Comparison of ENCODE assay signal across 8 cellular contexts in genomic region chr14:75123991-75124390, GRCh38. TPM values are rescaled to one million over a fixed set of nuclear protein-coding genes. Genes with fewer than 3 reads are reported as not detected.
DNase-seq lines count a peak whose midpoint lies in the region; ATAC-seq, FAIRE-seq and TF ChIP-seq lines count a peak whose summit lies in the region.

No MANE protein-coding gene starts in this region.

- RAD21 ChIA-PET in HCT116 (lab: Charles Lee; ENCODE audit: low non-redundant PET in 1 of 2, low total read pairs in 2 of 2, uncharacterized antibody in 2 of 2, unreplicated experiment in 2 of 2): interaction anchor here in 1 of 2 experiments (0.6 kb wide), 1 partner anchor 630 kb away, joined by 5 read pairs; the partner anchor contains the start of gene ISCA2

- H3K27me3 ChIP-seq in HCT116 (ENCODE audit: insufficient read depth, low read length): no peaks in the 10 kb centered on the region
- no peaks in the 10 kb centered on the region for H3K27me3 ChIP-seq in skeletal muscle satellite cell (ENCODE audit: control insufficient read depth, insufficient read depth, low read length)

- DNase-seq in HCT116 (ENCODE audit: low read depth, low spot score) (peak; percentile 46), SW 1271 (lab: John Stamatoyannopoulos, UW) (peak; percentile 43 to 84), epithelial cell of esophagus (ENCODE audit: low read depth) (peak; percentile 86), kidney (no peak), NCI-H1436 (lab: John Stamatoyannopoulos, UW) (no peak)

- H3K4me2 ChIP-seq in HCT116 (ENCODE audit: low read length) (peak overlapping the region; percentile 93), skeletal muscle satellite cell (ENCODE audit: low read length) (peak overlapping the region; percentile 6)

- H3K79me2 ChIP-seq in HCT116 (ENCODE audit: insufficient read depth, low read length): peaks cover 34% of the 10 kb centered on the region

- TF ChIP-seq CTCF in HCT116 (IDR thresholded peaks at IDR 0.05 in 2 of 3, conservative IDR thresholded peaks at IDR 0.05 in 1 of 3; ENCODE audit: borderline replicate concordance in 1 of 3, insufficient read depth in 1 of 3, low read depth in 2 of 3, low read length in 2 of 3) (no peak), epithelial cell of esophagus (IDR thresholded peaks at IDR 0.05; ENCODE audit: insufficient read depth, low read depth, low read length, missing control alignments) (no peak), kidney (IDR thresholded peaks at IDR 0.05; ENCODE audit: borderline replicate concordance, extremely low read depth, insufficient read depth) (no peak)

- no peaks in the 10 kb centered on the region for H3K9me3 ChIP-seq in HCT116 (ENCODE audit: control insufficient read depth in 1 of 2, insufficient read depth in 1 of 2, low read depth in 1 of 2, low read length in 2 of 2)
- no peaks in the 10 kb centered on the region for H3K9me3 ChIP-seq in skeletal muscle satellite cell (replicated peaks; ENCODE audit: low read length)
- no peaks in the 10 kb centered on the region for H3K9me3 ChIP-seq in kidney (ENCODE audit: control insufficient read depth in 1 of 2, low read length in 2 of 2)

- intact Hi-C loops in HCT116 (cut with micrococcal nuclease): no loop called here
- intact Hi-C loops in kidney (cut with DNase I): no loop called here

- peak overlapping the region; percentile 42; the same call in 1 of the 2 replicates for H3K27ac ChIP-seq in HCT116 (ENCODE audit: low read depth, low read length)
- H3K27ac ChIP-seq in kidney (ENCODE audit: low read depth in 2 of 2, low read length in 2 of 2): no peak overlapping the region

- ATAC-seq in HCT116 (peak; percentile 23; the same call in 1 of the 2 replicates), HG02852 (IDR thresholded peaks at IDR 0.05; ENCODE audit: unreplicated experiment) (no peak), HG02623 (IDR thresholded peaks at IDR 0.05; ENCODE audit: unreplicated experiment) (no peak)

- no peak for TF ChIP-seq POLR2A in HCT116 (IDR thresholded peaks at IDR 0.05; ENCODE audit: borderline replicate concordance, extremely low read depth, insufficient read depth, insufficient read length)

- H3K9me2 ChIP-seq in HCT116 (ENCODE audit: insufficient read depth): no peaks in the 10 kb centered on the region

- TF ChIP-seq RAD21 in HCT116 (IDR thresholded peaks at IDR 0.05; ENCODE audit: low read depth): no peak

- H3K4me3 ChIP-seq in HCT116 (replicated peaks in 1 of 2; ENCODE audit: low read depth in 1 of 2, low read length in 2 of 2): peak overlapping the region in 1 of 2 experiments; percentile 25; a peak in 1 of 4 replicates
- H3K4me3 ChIP-seq in epithelial cell of esophagus (ENCODE audit: low read length): no peak overlapping the region
- no peak overlapping the region for H3K4me3 ChIP-seq in skeletal muscle satellite cell (ENCODE audit: low read length)
- no peak overlapping the region for H3K4me3 ChIP-seq in kidney (ENCODE audit: low read length in 2 of 2)

- no TSS peak for BruUV-seq in HCT116 (replicated peaks; lab: Mats Ljungman, UMichigan)

- peaks cover under 1 to 9% of the 10 kb centered on the region in 2 experiments; a peak in 3 of 4 replicates for H3K36me3 ChIP-seq in HCT116 (ENCODE audit: control insufficient read depth in 1 of 2, insufficient read depth in 2 of 2, low read length in 2 of 2)
- peaks cover 22% of the 10 kb centered on the region for H3K36me3 ChIP-seq in skeletal muscle satellite cell (ENCODE audit: insufficient read depth, low read length)
- H3K36me3 ChIP-seq in kidney (ENCODE audit: control insufficient read depth in 1 of 2, insufficient read depth in 2 of 2, low read length in 2 of 2): peaks cover 15 to 21% of the 10 kb centered on the region in 2 donors

- H3K9ac ChIP-seq in HCT116 (ENCODE audit: low read length) (peak overlapping the region; percentile 22), skeletal muscle satellite cell (ENCODE audit: low read depth, low read length) (no peak overlapping the region), kidney (ENCODE audit: low read length in 2 of 2) (no peak overlapping the region)

- no peak overlapping the region for H2AFZ ChIP-seq in HCT116 (ENCODE audit: low read depth, low read length, poor library complexity, severe bottlenecking)

- FAIRE-seq in kidney (lab: Jason Lieb, UNC): no peak

- CTCF ChIA-PET in HCT116 (lab: Charles Lee): interaction anchor here (0.8 to 1.3 kb wide), 2 partner anchors 172 to 179 kb away, joined by 3 to 6 read pairs; no protein-coding TSS in a partner anchor

- H3K4me1 ChIP-seq in HCT116 (ENCODE audit: control insufficient read depth in 1 of 2, insufficient read depth in 2 of 2, low read length in 2 of 2) (peaks cover 33 to 41% of the 10 kb centered on the region in 2 experiments), skeletal muscle satellite cell (ENCODE audit: control insufficient read depth, insufficient read depth, low read length) (peaks cover 37% of the 10 kb centered on the region), kidney (ENCODE audit: control insufficient read depth in 1 of 2, insufficient read depth in 1 of 2, low read depth in 1 of 2, low read length in 2 of 2) (peaks cover 6 to 9% of the 10 kb centered on the region in 2 donors)

- H4K20me1 ChIP-seq in HCT116 (ENCODE audit: insufficient read depth): no peaks in the 10 kb centered on the region

- POLR2A ChIA-PET in HCT116 (lab: Charles Lee): no interaction called here

TF ChIP-seq in HCT116, 20 proteins besides CTCF, POLR2A, EP300 and RAD21:
- TF ChIP-seq JUND (IDR thresholded peaks at IDR 0.05) (peak; percentile 58), TCF7L2 (IDR thresholded peaks at IDR 0.05; ENCODE audit: borderline replicate concordance, extremely low read depth, insufficient read depth, insufficient read length) (no peak), FOSL1 (IDR thresholded peaks at IDR 0.05; ENCODE audit: low read depth) (0 out of 2 replicates have a peak, but pooled peaks have one; percentile 34), POLR2AphosphoS5 (IDR thresholded peaks at IDR 0.05; ENCODE audit: low read depth, low read length) (peak; percentile 38; the same call in 1 of the 2 replicates), SP1 (IDR thresholded peaks at IDR 0.05; ENCODE audit: low read depth) (peak; percentile 32; the same call in 1 of the 2 replicates), MAX (IDR thresholded peaks at IDR 0.05) (peak; percentile 38; the same call in 1 of the 2 replicates), SIN3A (IDR thresholded peaks at IDR 0.05; ENCODE audit: low read depth) (0 out of 2 replicates have a peak, but pooled peaks have one; percentile 40), ELF1 (IDR thresholded peaks at IDR 0.05; ENCODE audit: borderline replicate concordance, low read depth) (no peak), ZNF274 (IDR thresholded peaks at IDR 0.05; ENCODE audit: low read depth, low read length) (no peak), CEBPB (IDR thresholded peaks at IDR 0.05; ENCODE audit: low read depth) (no peak)
TF ChIP-seq in HCT116: peak in this region for 6.

RNA-seq across cellular contexts. Expression of gene NEK9, which starts 2.9 kb away (rescaled TPM):
- total RNA-seq in HCT116 (2021; ENCODE audit: unreplicated experiment) (64.4 TPM), kidney (81.5 TPM)
- polyA plus RNA-seq in HCT116 (2012): 26.7 and 27.5 TPM in 2 replicates
- 26.6 and 31.2 TPM in 2 replicates for total RNA-seq in skeletal muscle satellite cell (2012; rRNA removed)
- 25.4 TPM for polyA plus RNA-seq in kidney (ENCODE audit: insufficient read depth, low read depth, low replicate concordance)

RNA-seq across cellular contexts. Expression of gene TMED10, which starts 52.4 kb away (rescaled TPM):
- total RNA-seq in HCT116 (2021; ENCODE audit: unreplicated experiment): 303 TPM
- polyA plus RNA-seq in HCT116 (2012): 232 and 275 TPM in 2 replicates
- 226 and 241 TPM in 2 replicates for total RNA-seq in skeletal muscle satellite cell (2012; rRNA removed)
- total RNA-seq in kidney: 401 TPM
- polyA plus RNA-seq in kidney (ENCODE audit: insufficient read depth, low read depth, low replicate concordance): 222 TPM

RNA-seq across cellular contexts. Expression of gene ZC2HC1C, which starts 54.5 kb away (rescaled TPM):
- total RNA-seq in HCT116 (2021; ENCODE audit: unreplicated experiment) (0.98 TPM), kidney (6.7 TPM)
- 0.36 and 0.77 TPM in 2 replicates for polyA plus RNA-seq in HCT116 (2012)
- total RNA-seq in skeletal muscle satellite cell (2012; rRNA removed): 0.51 and 0.87 TPM in 2 replicates
- 11.9 TPM for polyA plus RNA-seq in kidney (ENCODE audit: insufficient read depth, low read depth, low replicate concordance)

Comparison
In these comparisons a context has a peak if more than half of its experiments do, and no peak if none do; other contexts are left out.
1. DNase-seq: peak in HCT116 (single experiment), SW 1271 (2 of 2) and epithelial cell of esophagus (single experiment); none in kidney (single experiment) and NCI-H1436 (single experiment).